12 cellular contexts compared by ENCODE assay signal in the genomic region with DNA sequence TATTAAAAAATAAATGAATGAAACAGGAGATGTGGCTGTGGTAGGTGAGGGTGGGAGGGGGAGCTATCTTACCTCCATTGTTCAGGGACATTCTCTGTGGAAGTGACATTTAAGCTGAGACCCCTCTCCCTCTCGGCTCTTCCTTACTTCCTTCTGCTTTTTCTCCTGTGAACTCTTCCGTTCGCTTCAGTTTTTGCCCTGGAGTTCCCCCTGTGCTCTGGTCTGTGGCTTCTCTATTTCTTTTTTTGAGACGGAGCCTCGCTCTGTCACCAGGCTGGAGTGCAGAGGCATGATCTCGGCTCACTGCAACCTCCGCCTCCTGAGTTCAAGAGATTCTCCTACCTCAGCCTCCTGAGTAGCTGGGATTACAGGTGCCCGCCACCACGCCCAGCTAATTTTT. TPM values are rescaled to one million over a fixed set of nuclear protein-coding genes. Genes with fewer than 3 reads are reported as not detected.
A peak's percentile ranks its signal among the peaks of the same experiment; 100 is the strongest.
DNase-seq lines count a peak whose midpoint lies in the region; ATAC-seq and TF ChIP-seq lines count a peak whose summit lies in the region.
"Not testable (repeated sequence)": the region's sequence is repeated elsewhere in the genome, so short reads cannot be mapped to it uniquely, and the experiment has no call there.
"Had no signal": no experiment of that assay in that cellular context is flagged by ENCODE, and none has a peak within 500 bp of the region (broad histone marks: within the 10 kb centered on the region; RNA-seq: fewer than 3 reads in every experiment).

No MANE protein-coding gene starts in this region.

- not testable (repeated sequence) for H3K4me3 Mint-ChIP-seq in activated T-helper 17 cell treated with anti-CD3 and anti-CD28 coated beads, Interleukin-2, amount 50 U/mL, for 72 hours; natural killer cell treated with Interleukin-12 subunit alpha and Interleukin-12 subunit beta and Interleukin-15 and Interleukin-18, amount 100 ng/mL, for 72 hours; stimulated activated naive B cell treated with anti-CD40 and anti-IgM and Interleukin-4, amounts not matched to agents 10 μg/mL and 1 μg/mL and 100 μg/mL, for 72 hours

- intact Hi-C loops in left lung (cut with DNase I) = not testable (repeated sequence)

- H3K36me3 Mint-ChIP-seq in activated T-helper 17 cell treated with anti-CD3 and anti-CD28 coated beads, Interleukin-2, amount 50 U/mL, for 72 hours (ENCODE audit: low read depth) = peaks cover 92% of the 10 kb centered on the region
- peaks cover 24% of the 10 kb centered on the region for H3K36me3 Mint-ChIP-seq in natural killer cell treated with Interleukin-12 subunit alpha and Interleukin-12 subunit beta and Interleukin-15 and Interleukin-18, amount 100 ng/mL, for 72 hours
- H3K36me3 Mint-ChIP-seq in stimulated activated naive B cell treated with anti-CD40 and anti-IgM and Interleukin-4, amounts not matched to agents 10 μg/mL and 1 μg/mL and 100 μg/mL, for 72 hours = peaks cover 62 to 69% of the 10 kb centered on the region in 2 donors

- peaks cover 0 to 86% of the 10 kb centered on the region in 2 donors for H3K36me3 ChIP-seq in left lung

- not testable (repeated sequence) for H3K4me1 ChIP-seq in left lung

- not testable (repeated sequence) for H3K27me3 ChIP-seq in HL-60 (ENCODE audit: insufficient read depth, poor library complexity, severe bottlenecking)
- H3K27me3 ChIP-seq in left lung = peaks cover 0 to 28% of the 10 kb centered on the region in 2 donors

- not testable (repeated sequence) for H3K27me3 Mint-ChIP-seq in activated T-helper 17 cell treated with anti-CD3 and anti-CD28 coated beads, Interleukin-2, amount 50 U/mL, for 72 hours; natural killer cell treated with Interleukin-12 subunit alpha and Interleukin-12 subunit beta and Interleukin-15 and Interleukin-18, amount 100 ng/mL, for 72 hours; stimulated activated naive B cell treated with anti-CD40 and anti-IgM and Interleukin-4, amounts not matched to agents 10 μg/mL and 1 μg/mL and 100 μg/mL, for 72 hours

- H3K9me3 Mint-ChIP-seq in activated T-helper 17 cell treated with anti-CD3 and anti-CD28 coated beads, Interleukin-2, amount 50 U/mL, for 72 hours; natural killer cell treated with Interleukin-12 subunit alpha and Interleukin-12 subunit beta and Interleukin-15 and Interleukin-18, amount 100 ng/mL, for 72 hours; stimulated activated naive B cell treated with anti-CD40 and anti-IgM and Interleukin-4, amounts not matched to agents 10 μg/mL and 1 μg/mL and 100 μg/mL, for 72 hours: not testable (repeated sequence)

- peak; percentile 14 for DNase-seq in Ammon's horn (ENCODE audit: low spot score)
- peak in 1 of 2 experiments; percentile 71 for DNase-seq in HL-60 (ENCODE audit: low read depth in 1 of 2, low spot score in 1 of 2)
- peak; percentile 79 for DNase-seq in MV-4-11 (lab: John Stamatoyannopoulos, UW)
- peak; percentile 46 for DNase-seq in UCSD-AML1 (lab: John Stamatoyannopoulos, UW; ENCODE audit: unreplicated experiment)
- DNase-seq in left lung; natural killer cell treated with Interleukin-12 subunit alpha and Interleukin-12 subunit beta and Interleukin-15 and Interleukin-18, amount 100 ng/mL, for 72 hours (ENCODE audit: low spot score); stimulated activated naive B cell treated with anti-CD40 and anti-IgM and Interleukin-4, amounts not matched to agents 10 μg/mL and 1 μg/mL and 100 μg/mL, for 72 hours: not testable (repeated sequence)

- not testable (repeated sequence) for H3K4me3 ChIP-seq in HL-60 (replicated peaks; ENCODE audit: insufficient read depth, low read length); left lung

- H3K27ac ChIP-seq in HL-60 (replicated peaks) (peak overlapping the region; percentile 4; the same call in 1 of the 2 replicates), left lung (peak overlapping the region in 1 of 2 donors; percentile 48)

- peak overlapping the region; percentile 69 for H3K27ac Mint-ChIP-seq in activated T-helper 17 cell treated with anti-CD3 and anti-CD28 coated beads, Interleukin-2, amount 50 U/mL, for 72 hours
- H3K27ac Mint-ChIP-seq in natural killer cell treated with Interleukin-12 subunit alpha and Interleukin-12 subunit beta and Interleukin-15 and Interleukin-18, amount 100 ng/mL, for 72 hours = peak overlapping the region; percentile 38 to 74
- peak overlapping the region; percentile 62 for H3K27ac Mint-ChIP-seq in stimulated activated naive B cell treated with anti-CD40 and anti-IgM and Interleukin-4, amounts not matched to agents 10 μg/mL and 1 μg/mL and 100 μg/mL, for 72 hours

- ATAC-seq in activated T-helper 17 cell treated with anti-CD3 and anti-CD28 coated beads, Interleukin-2, amount 50 U/mL, for 72 hours (replicated peaks); natural killer cell treated with Interleukin-12 subunit alpha and Interleukin-12 subunit beta and Interleukin-15 and Interleukin-18, amount 100 ng/mL, for 72 hours: not testable (repeated sequence)
- ATAC-seq in left lung = peak; percentile 30
- ATAC-seq in stimulated activated naive B cell treated with anti-CD40 and anti-IgM and Interleukin-4, amounts not matched to agents 10 μg/mL and 1 μg/mL and 100 μg/mL, for 72 hours (replicated peaks) = peak; percentile 48 to 59

- not testable (repeated sequence) for TF ChIP-seq CTCF in HL-60 (IDR thresholded peaks at IDR 0.05; ENCODE audit: insufficient read depth, low read length); left lung (IDR thresholded peaks at IDR 0.05)

- not testable (repeated sequence) for H3K4me1 Mint-ChIP-seq in activated T-helper 17 cell treated with anti-CD3 and anti-CD28 coated beads, Interleukin-2, amount 50 U/mL, for 72 hours
- H3K4me1 Mint-ChIP-seq in natural killer cell treated with Interleukin-12 subunit alpha and Interleukin-12 subunit beta and Interleukin-15 and Interleukin-18, amount 100 ng/mL, for 72 hours (ENCODE audit: low read depth in 2 of 2) = peaks cover 0 to 25% of the 10 kb centered on the region in 2 donors
- H3K4me1 Mint-ChIP-seq in stimulated activated naive B cell treated with anti-CD40 and anti-IgM and Interleukin-4, amounts not matched to agents 10 μg/mL and 1 μg/mL and 100 μg/mL, for 72 hours = peaks cover 28 to 42% of the 10 kb centered on the region in 2 donors

- not testable (repeated sequence) for H3K9me3 ChIP-seq in left lung

RNA-seq across cellular contexts. Expression of gene ADGRE1, which starts 56.3 kb away (rescaled TPM):
- 10 to 100 TPM in 1 of 2 donors, 1 to 10 TPM in 1; 6.9 to 10.6 TPM for total RNA-seq in activated T-helper 17 cell treated with anti-CD3 and anti-CD28 coated beads, Interleukin-2, amount 50 U/mL, for 72 hours
- total RNA-seq in left lung = 10 to 100 TPM in 1 of 2 donors, 1 to 10 TPM in 1; 1.3 to 15.2 TPM
- total RNA-seq in natural killer cell treated with Interleukin-12 subunit alpha and Interleukin-12 subunit beta and Interleukin-15 and Interleukin-18, amount 100 ng/mL, for 72 hours = 1 to 10 TPM in 1 of 2 donors, under 1 TPM in 1; 1.00 to 2.0 TPM
- total RNA-seq: HepG2, HT-29, PC-3 had no signal

RNA-seq across cellular contexts. Expression of gene VAV1, which starts 58.6 kb away (rescaled TPM):
- 100 to 1,000 TPM; 110 to 114 TPM for total RNA-seq in activated T-helper 17 cell treated with anti-CD3 and anti-CD28 coated beads, Interleukin-2, amount 50 U/mL, for 72 hours
- 10 to 100 TPM; 11.5 to 51.3 TPM for total RNA-seq in left lung
- total RNA-seq in natural killer cell treated with Interleukin-12 subunit alpha and Interleukin-12 subunit beta and Interleukin-15 and Interleukin-18, amount 100 ng/mL, for 72 hours = 100 to 1,000 TPM; 166 to 167 TPM
- total RNA-seq: HepG2, SK-MEL-5 had no signal
